22 cellular contexts compared by ENCODE assay signal in the genomic region with DNA sequence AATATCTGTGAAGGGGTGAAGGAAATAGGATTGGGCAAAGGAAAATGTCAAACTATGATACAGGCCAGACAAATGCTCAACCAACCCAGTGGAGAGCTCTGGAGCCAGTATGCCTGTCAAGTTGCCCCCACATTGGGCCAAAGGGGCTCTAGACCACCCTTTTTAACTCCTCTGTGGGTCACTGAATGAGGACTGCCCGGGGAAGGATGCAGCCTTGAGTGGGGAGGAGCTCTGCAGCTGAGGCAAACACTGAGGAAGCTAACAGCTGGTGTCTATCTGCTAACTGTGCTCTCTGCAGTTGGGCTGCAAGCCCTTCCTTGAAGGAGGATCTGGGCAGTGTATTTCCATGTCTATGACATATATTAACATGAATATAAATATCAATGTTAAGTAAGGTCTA.
DNase-seq lines count a peak whose midpoint lies in the region; TF ChIP-seq lines count a peak whose summit lies in the region.
"Had no signal": no experiment of that assay in that cellular context is flagged by ENCODE, and none has a peak within 500 bp of the region (broad histone marks: within the 10 kb centered on the region; RNA-seq: fewer than 3 reads in every experiment).

No MANE protein-coding gene starts in this region.

- no peaks in the 10 kb centered on the region for H4K20me1 ChIP-seq in SU-DHL-6 (ENCODE audit: low read depth, low read length)

- H3K27me3 ChIP-seq in SU-DHL-6 (ENCODE audit: low read length) (no peaks in the 10 kb centered on the region), testis (no peaks in the 10 kb centered on the region)
- H3K27me3 ChIP-seq: breast epithelium, vagina had no signal

- no peak overlapping the region for H3K9ac ChIP-seq in SU-DHL-6 (ENCODE audit: low read length)

- no peaks in the 10 kb centered on the region for H3K9me3 Mint-ChIP-seq in activated CD4-positive, alpha-beta T cell treated with anti-CD3 and anti-CD28 coated beads, Interleukin-2, amount 10 ng/mL, durations not matched to agents 24 days and 14 days
- no peaks in the 10 kb centered on the region for H3K9me3 Mint-ChIP-seq in nephron
- H3K9me3 Mint-ChIP-seq: activated T-helper 1 cell treated with anti-CD3 and anti-CD28 coated beads, Interleukin-12 subunit alpha, Interleukin-12 subunit beta, Interleukin-2, Interleukin-4 antibody, amounts not matched to agents 30 ng/mL and 10 ng/mL and 1 ng/mL, durations not matched to agents 14 hours and 24 hours and 36 hours; CD14-positive monocyte; HFFc6 had no signal

- intact Hi-C loops in activated CD4-positive, alpha-beta T cell treated with anti-CD3 and anti-CD28 coated beads, Interleukin-2, amount 10 ng/mL, durations not matched to agents 24 days and 14 days (cut with micrococcal nuclease) = loop anchor here (5.0 kb wide), 1 partner anchor 1117 kb away; a partner anchor contains a TSS
- intact Hi-C loops in testis (cut with DNase I; ENCODE audit: low total_unique reads) = no loop called here

- TF ChIP-seq CTCF in SU-DHL-6 (IDR thresholded peaks at IDR 0.05; ENCODE audit: insufficient read depth, low read length, poor library complexity, severe bottlenecking) = no peak
- no peak for TF ChIP-seq CTCF in nephron (IDR thresholded peaks at IDR 0.05; ENCODE audit: unreplicated experiment in 3 of 3)
- TF ChIP-seq CTCF in testis (IDR thresholded peaks at IDR 0.05) = no peak

- no peaks in the 10 kb centered on the region for H3K9me2 ChIP-seq in SU-DHL-6 (replicated peaks; ENCODE audit: insufficient read depth, low read length)

- no peaks in the 10 kb centered on the region for H3K79me2 ChIP-seq in SU-DHL-6 (ENCODE audit: insufficient read depth, low read length)

- H3K36me3 ChIP-seq in SU-DHL-6 (ENCODE audit: low read length) (no peaks in the 10 kb centered on the region), testis (ENCODE audit: low read depth, missing control alignments) (no peaks in the 10 kb centered on the region)
- H3K36me3 ChIP-seq: breast epithelium, vagina had no signal

- H3K4me3 ChIP-seq in SU-DHL-6 (ENCODE audit: insufficient read depth, low read length, poor library complexity, severe bottlenecking) (no peak overlapping the region), testis (no peak overlapping the region)
- H3K4me3 ChIP-seq: breast epithelium, coronary artery, vagina had no signal

- H3K36me3 Mint-ChIP-seq in activated CD4-positive, alpha-beta T cell treated with anti-CD3 and anti-CD28 coated beads, Interleukin-2, amount 10 ng/mL, durations not matched to agents 24 days and 14 days (ENCODE audit: low read depth) = peaks cover 1% of the 10 kb centered on the region
- no peaks in the 10 kb centered on the region for H3K36me3 Mint-ChIP-seq in nephron (ENCODE audit: low read depth)

- no peak for TF ChIP-seq POLR2A in testis (IDR thresholded peaks at IDR 0.05)

- 33 to 50% methylated on average over 1 of the region's 1 CpG for WGBS in testis, 2 donors

- no peaks in the 10 kb centered on the region for H3K4me1 ChIP-seq in testis
- H3K4me1 ChIP-seq: breast epithelium had no signal

- H2AFZ ChIP-seq in SU-DHL-6 (ENCODE audit: low read depth, low read length, severe bottlenecking) = no peak overlapping the region

- H3F3A ChIP-seq in SU-DHL-6 (ENCODE audit: insufficient read depth) = peaks cover 41% of the 10 kb centered on the region

- H3K4me1 Mint-ChIP-seq in activated CD4-positive, alpha-beta T cell treated with anti-CD3 and anti-CD28 coated beads, Interleukin-2, amount 10 ng/mL, durations not matched to agents 24 days and 14 days = peaks cover 12% of the 10 kb centered on the region
- peaks cover 6% of the 10 kb centered on the region for H3K4me1 Mint-ChIP-seq in nephron

- in situ Hi-C loops in KBM-7 (cut with MboI; ENCODE audit: low pct_unique_long_range_greater_than_20kb, low sequenced_read_pairs) = loop anchor here (25.0 kb wide), 2 partner anchors 962 to 1112 kb away; a partner anchor contains a TSS

- H3K27ac ChIP-seq in SU-DHL-6 (ENCODE audit: low read depth, low read length) (peak overlapping the region; percentile 33), testis (no peak overlapping the region)
- H3K27ac ChIP-seq: breast epithelium, coronary artery, vagina had no signal

- H3K4me2 ChIP-seq in SU-DHL-6 (ENCODE audit: low read depth, low read length, poor library complexity, severe bottlenecking) = no peak overlapping the region

- DNase-seq in activated CD4-positive, alpha-beta T cell treated with anti-CD3 and anti-CD28 coated beads, Interleukin-2, amount 10 ng/mL, durations not matched to agents 24 days and 14 days = peak; percentile 68
- DNase-seq in activated CD4-positive, alpha-beta T cell treated with anti-CD3 and anti-CD28 coated beads for 1 hour = no peak
- peak; percentile 37 for DNase-seq in KBM-7
- no peak for DNase-seq in HT-29 (ENCODE audit: low spot score)
- no peak for DNase-seq in activated effector memory CD4-positive, alpha-beta T cell treated with anti-CD3 and anti-CD28 coated beads, Interleukin-2, amount 50 U/mL, for 16 hours
- DNase-seq in testis = no peak
- DNase-seq: ACHN; DMS153; HFFc6; Karpas-422; NCI-H1417 treated with DMSO at 0.1 percent for 48 hours; nucleus accumbens; retina; stimulated activated CD8-positive, alpha-beta memory T cell treated with anti-CD3 and anti-CD28 coated beads, Interleukin-4, amount 100 ng/mL, for 48 hours; SW 1271 had no signal

- H3K4me3 Mint-ChIP-seq in activated CD4-positive, alpha-beta T cell treated with anti-CD3 and anti-CD28 coated beads, Interleukin-2, amount 10 ng/mL, durations not matched to agents 24 days and 14 days = peak overlapping the region; percentile 28
- peak overlapping the region in 1 of 3 experiments; percentile 56 for H3K4me3 Mint-ChIP-seq in nephron
- H3K4me3 Mint-ChIP-seq: CD14-positive monocyte, HFFc6 had no signal

- H3K27me3 Mint-ChIP-seq in activated CD4-positive, alpha-beta T cell treated with anti-CD3 and anti-CD28 coated beads, Interleukin-2, amount 10 ng/mL, durations not matched to agents 24 days and 14 days = no peaks in the 10 kb centered on the region
- no peaks in the 10 kb centered on the region for H3K27me3 Mint-ChIP-seq in nephron (ENCODE audit: low read depth)

- peak overlapping the region; percentile 7 for H3K27ac Mint-ChIP-seq in activated CD4-positive, alpha-beta T cell treated with anti-CD3 and anti-CD28 coated beads, Interleukin-2, amount 10 ng/mL, durations not matched to agents 24 days and 14 days
- peak overlapping the region; percentile 61 to 82 (median 64) for H3K27ac Mint-ChIP-seq in nephron
- H3K27ac Mint-ChIP-seq: CD14-positive monocyte had no signal

- H3K9me3 ChIP-seq in SU-DHL-6 (ENCODE audit: insufficient read depth, low read length) (no peaks in the 10 kb centered on the region), testis (no peaks in the 10 kb centered on the region)
- H3K9me3 ChIP-seq: breast epithelium, vagina had no signal

Comparison
In these comparisons a context has a peak if more than half of its experiments do, and no peak if none do; other contexts are left out.
1. DNase-seq: peak in activated CD4-positive, alpha-beta T cell treated with anti-CD3 and anti-CD28 coated beads, Interleukin-2, amount 10 ng/mL, durations not matched to agents 24 days and 14 days (single experiment) and KBM-7 (single experiment); none in activated CD4-positive, alpha-beta T cell treated with anti-CD3 and anti-CD28 coated beads for 1 hour (single experiment), HT-29 (single experiment), activated effector memory CD4-positive, alpha-beta T cell treated with anti-CD3 and anti-CD28 coated beads, Interleukin-2, amount 50 U/mL, for 16 hours (single experiment) and testis (single experiment).